1 cellular context compared by ENCODE assay signal in genomic region chr17:75012320-75013076, GRCh38.
TF ChIP-seq lines count a peak whose summit lies in the region.

TSS of gene MRPL58 (plus strand) at chr17:75012670. CDS start at chr17:75012687, 17 bp downstream.

TF ChIP-seq in HepG2, 621 proteins besides CTCF, POLR2A, EP300 and RAD21 (continued from another document and continues in another):
- peak; percentile 83 for TF ChIP-seq ZNF770 (CRISPR knock-in tag; IDR thresholded peaks at IDR 0.05)
- no peak for TF ChIP-seq SRSF4 (IDR thresholded peaks at IDR 0.05; ENCODE audit: low read depth, low read length, poor library complexity, severe bottlenecking)
- TF ChIP-seq MXI1 (IDR thresholded peaks at IDR 0.05; ENCODE audit: borderline replicate concordance, low read depth, low read length), result peak; percentile 88
- peak; percentile 80 for TF ChIP-seq GATAD2A (CRISPR knock-in tag; IDR thresholded peaks at IDR 0.05)
- TF ChIP-seq REXO4 (CRISPR knock-in tag; IDR thresholded peaks at IDR 0.05; ENCODE audit: borderline replicate concordance), result peak; percentile 76; the same call in 1 of the 2 replicates
- TF ChIP-seq ZSCAN25 (CRISPR knock-in tag; IDR thresholded peaks at IDR 0.05), result peak; percentile 54; the same call in 1 of the 2 replicates
- TF ChIP-seq ZNF589 (CRISPR knock-in tag; conservative IDR thresholded peaks at IDR 0.05), result peak; percentile 86; the same call in 1 of the 2 replicates
- peak; percentile 96 for TF ChIP-seq HBP1 (CRISPR knock-in tag; IDR thresholded peaks at IDR 0.05; ENCODE audit: low read depth)
- TF ChIP-seq E2F1 (CRISPR knock-in tag; IDR thresholded peaks at IDR 0.05), result peak; percentile 81
- no peak for TF ChIP-seq ZNF292 (CRISPR knock-in tag; IDR thresholded peaks at IDR 0.05; ENCODE audit: borderline replicate concordance, low read depth)
- no peak; the same call in 1 of the 2 replicates for TF ChIP-seq ZNF12 (CRISPR knock-in tag; IDR thresholded peaks at IDR 0.05)
- no peak for TF ChIP-seq ZBTB34 (CRISPR knock-in tag; IDR thresholded peaks at IDR 0.05)
- peak; percentile 99 for TF ChIP-seq ZNF280B (CRISPR knock-in tag; IDR thresholded peaks at IDR 0.05; ENCODE audit: borderline replicate concordance)
- peak; percentile 99 for TF ChIP-seq CBX5 (CRISPR knock-in tag; IDR thresholded peaks at IDR 0.05; ENCODE audit: borderline replicate concordance)
- peak; percentile 66; the same call in 1 of the 2 replicates for TF ChIP-seq AHDC1 (CRISPR knock-in tag; IDR thresholded peaks at IDR 0.05; ENCODE audit: borderline replicate concordance)
- peak; percentile 95 for TF ChIP-seq KDM5A (IDR thresholded peaks at IDR 0.05; ENCODE audit: borderline replicate concordance, low read length)
- peak; percentile 64; the same call in 1 of the 2 replicates for TF ChIP-seq NAIF1 (CRISPR knock-in tag; IDR thresholded peaks at IDR 0.05; ENCODE audit: borderline replicate concordance)
- TF ChIP-seq PRDM4 (CRISPR knock-in tag; IDR thresholded peaks at IDR 0.05; ENCODE audit: borderline replicate concordance), result peak; percentile 94; the same call in 1 of the 2 replicates
- no peak for TF ChIP-seq RAD51 (IDR thresholded peaks at IDR 0.05; ENCODE audit: borderline replicate concordance)
- TF ChIP-seq ZNF674 (CRISPR knock-in tag; IDR thresholded peaks at IDR 0.05; ENCODE audit: low read depth), result peak; percentile 43; the same call in 1 of the 2 replicates
- peak; percentile 95 for TF ChIP-seq ZNF614 (CRISPR knock-in tag; IDR thresholded peaks at IDR 0.05; ENCODE audit: borderline replicate concordance)
- TF ChIP-seq SNAPC4 (CRISPR knock-in tag; IDR thresholded peaks at IDR 0.05), result peak; percentile 97
- TF ChIP-seq RFXAP (CRISPR knock-in tag; IDR thresholded peaks at IDR 0.05; ENCODE audit: borderline replicate concordance), result peak; percentile 97
- peak; percentile 86 for TF ChIP-seq ZNF367 (CRISPR knock-in tag; IDR thresholded peaks at IDR 0.05; ENCODE audit: borderline replicate concordance)
- TF ChIP-seq BHLHE40 (IDR thresholded peaks at IDR 0.05; ENCODE audit: low read length), result peak; percentile 57
- peak; percentile 97 for TF ChIP-seq ZNF331 (CRISPR knock-in tag; IDR thresholded peaks at IDR 0.05)
- peak; percentile 95; the same call in 1 of the 2 replicates for TF ChIP-seq ZNF782 (CRISPR knock-in tag; IDR thresholded peaks at IDR 0.05; ENCODE audit: borderline replicate concordance)
- TF ChIP-seq ZNF850 (CRISPR knock-in tag; conservative IDR thresholded peaks at IDR 0.05), result peak; percentile 90; the same call in 1 of the 2 replicates
- peak; percentile 87; the same call in 1 of the 2 replicates for TF ChIP-seq SMAD1 (CRISPR knock-in tag; IDR thresholded peaks at IDR 0.05; ENCODE audit: borderline replicate concordance, low read depth)
- TF ChIP-seq TSC22D2 (CRISPR knock-in tag; IDR thresholded peaks at IDR 0.05; ENCODE audit: borderline replicate concordance), result peak; percentile 97
- TF ChIP-seq ISX (CRISPR knock-in tag; conservative IDR thresholded peaks at IDR 0.05), result 0 out of 2 replicates have a peak, but pooled peaks have one; percentile 62
